In genomic region chr1:3687509-3687908, GRCh38 we compare ENCODE assay signal across 22 cellular contexts. TPM values are rescaled to one million over a fixed set of nuclear protein-coding genes. Genes with fewer than 3 reads are reported as not detected.
DNase-seq lines count a peak whose midpoint lies in the region; ATAC-seq and TF ChIP-seq lines count a peak whose summit lies in the region.
"Had no signal": no experiment of that assay in that cellular context is flagged by ENCODE, and none has a peak within 500 bp of the region (broad histone marks: within the 10 kb centered on the region; RNA-seq: fewer than 3 reads in every experiment).

No MANE protein-coding gene starts in this region.

- TF ChIP-seq CTCF in endodermal cell (conservative IDR thresholded peaks at IDR 0.05) (no peak), GM20000 (IDR thresholded peaks at IDR 0.05; ENCODE audit: extremely low read depth, missing control alignments) (no peak), dorsolateral prefrontal cortex (IDR thresholded peaks at IDR 0.05 in 54 of 56, conservative IDR thresholded peaks at IDR 0.05 in 2 of 56; ENCODE audit: low read depth in 1 of 56, partially characterized antibody in 56 of 56) (no peak)

- H3K9me3 ChIP-seq in BLaER1 treated with 17β-estradiol and CSF1 and Interleukin-3, amounts not matched to agents 10 nM and 100 nM (replicated peaks in 1 of 11) = no peaks in the 10 kb centered on the region
- H3K9me3 ChIP-seq in endodermal cell (ENCODE audit: control insufficient read depth, low read length) = no peaks in the 10 kb centered on the region

- H4K20me1 ChIP-seq in BLaER1 treated with 17β-estradiol and CSF1 and Interleukin-3, amounts not matched to agents 10 nM and 100 nM = no peaks in the 10 kb centered on the region

- H3K4me3 ChIP-seq in BLaER1 treated with 17β-estradiol and CSF1 and Interleukin-3, amounts not matched to agents 10 nM and 100 nM = peak overlapping the region in 1 of 10 experiments; percentile 9; a peak in 3 of 20 replicates
- H3K4me3 ChIP-seq in H7 (ENCODE audit: insufficient read depth, low read depth, low read length) (no peak overlapping the region), endodermal cell (ENCODE audit: low read length) (no peak overlapping the region), dorsolateral prefrontal cortex (no peak overlapping the region)

- no peak overlapping the region for H3K4me3 Mint-ChIP-seq in endodermal cell
- H3K4me3 Mint-ChIP-seq: CD4-positive, alpha-beta T cell had no signal

- H3K36me3 Mint-ChIP-seq in endodermal cell (ENCODE audit: low read depth) = no peaks in the 10 kb centered on the region

- H3K9me3 Mint-ChIP-seq in endodermal cell = no peaks in the 10 kb centered on the region
- H3K9me3 Mint-ChIP-seq: CD4-positive, alpha-beta T cell had no signal

- peak overlapping the region in 8 of 11 experiments; percentile 2 to 68 (median 42); a peak in 12 of 22 replicates for H3K27ac ChIP-seq in BLaER1 treated with 17β-estradiol and CSF1 and Interleukin-3, amounts not matched to agents 10 nM and 100 nM
- H3K27ac ChIP-seq in endodermal cell (ENCODE audit: low read depth, low read length) (no peak overlapping the region), dorsolateral prefrontal cortex (no peak overlapping the region)

- DNase-seq in H7 (peak; percentile 87), NCI-H510A (lab: John Stamatoyannopoulos, UW) (peak; percentile 53), endodermal cell (peak; percentile 80), GM20000 (ENCODE audit: low spot score) (no peak), dorsolateral prefrontal cortex (no peak)
- DNase-seq: ACHN; Calu3; CD4-positive, alpha-beta T cell; DMS79; IMR-90; Kasumi-1; MM.1S; NCI-H1092 treated with DMSO at 0.1 percent for 48 hours; NCI-H2029 treated with DMSO at 0.1 percent for 48 hours; NCI-H226; NCI-H526 treated with DMSO at 0.1 percent for 48 hours; SHP77; T-helper 1 cell; T1000 had no signal

- no peaks in the 10 kb centered on the region for H3K36me3 ChIP-seq in BLaER1 treated with 17β-estradiol and CSF1 and Interleukin-3, amounts not matched to agents 10 nM and 100 nM
- H3K36me3 ChIP-seq in H7 (replicated peaks; ENCODE audit: control insufficient read depth, insufficient read depth, low read length) (no peaks in the 10 kb centered on the region), endodermal cell (ENCODE audit: control insufficient read depth, insufficient read depth, low read length) (no peaks in the 10 kb centered on the region)

- H3K4me2 ChIP-seq in BLaER1 treated with 17β-estradiol and CSF1 and Interleukin-3, amounts not matched to agents 10 nM and 100 nM = peak overlapping the region; percentile 71 to 97 (median 91); a peak in 21 of 22 replicates

- H3K4me1 ChIP-seq in BLaER1 treated with 17β-estradiol and CSF1 and Interleukin-3, amounts not matched to agents 10 nM and 100 nM = peaks cover 42 to 100% (median 98%) of the 10 kb centered on the region in 10 experiments
- H3K4me1 ChIP-seq in endodermal cell (ENCODE audit: control insufficient read depth, insufficient read depth, low read length) = no peaks in the 10 kb centered on the region

- ATAC-seq in HG03159 (IDR thresholded peaks at IDR 0.05; ENCODE audit: unreplicated experiment) = no peak
- ATAC-seq: SK-N-SH treated with all-trans-retinoic acid at 6 μM for 48 hours had no signal

- no peaks in the 10 kb centered on the region for H3K27me3 ChIP-seq in BLaER1 treated with 17β-estradiol and CSF1 and Interleukin-3, amounts not matched to agents 10 nM and 100 nM
- H3K27me3 ChIP-seq in H7 (ENCODE audit: control insufficient read depth, insufficient read depth, low read length) (peaks cover 11% of the 10 kb centered on the region), endodermal cell (ENCODE audit: control insufficient read depth, insufficient read depth, low read length, poor library complexity, severe bottlenecking) (peaks cover 22% of the 10 kb centered on the region), dorsolateral prefrontal cortex (peaks cover 0 to 20% (median 5%) of the 10 kb centered on the region in 45 donors)

- H3K4me1 Mint-ChIP-seq in endodermal cell = peaks cover 4% of the 10 kb centered on the region

- 74 to 92% methylated on average over 2 to 12 of the region's 12 CpGs for WGBS in endodermal cell (ENCODE audit: insufficient coverage in 1 of 2, insufficient read length in 1 of 2), 2 experiments

- intact Hi-C loops in dorsolateral prefrontal cortex (cut with DNase I) = no loop called here

- peaks cover 20% of the 10 kb centered on the region for H3K27me3 Mint-ChIP-seq in endodermal cell (ENCODE audit: insufficient read depth)

- peak overlapping the region in 8 of 11 experiments; percentile 3 to 63 (median 42); a peak in 10 of 22 replicates for H3K9ac ChIP-seq in BLaER1 treated with 17β-estradiol and CSF1 and Interleukin-3, amounts not matched to agents 10 nM and 100 nM
- no peak overlapping the region for H3K9ac ChIP-seq in endodermal cell (ENCODE audit: extremely low read depth, low read length, poor library complexity, severe bottlenecking)

- H3K27ac Mint-ChIP-seq in endodermal cell = no peak overlapping the region
- H3K27ac Mint-ChIP-seq: CD4-positive, alpha-beta T cell had no signal

RNA-seq across cellular contexts. Expression of gene TP73, which starts 35.2 kb away (rescaled TPM):
- total RNA-seq in H7 (2014; rRNA removed; shearing (Covaris generic)) = 0.55 and 1.6 TPM in 2 replicates
- total RNA-seq in endodermal cell (1 to 10 TPM; 3.4 to 3.5 TPM), dorsolateral prefrontal cortex (under 1 TPM in 65 of 120 experiments, not detected in 55; 0.10 to 0.85 (median 0.25) TPM)
- 0.61 TPM for polyA plus RNA-seq in endodermal cell (2013, experiment 1 of 2)
- polyA plus RNA-seq in endodermal cell (2013, experiment 2 of 2) = 0.33 TPM
- total RNA-seq: CD4-positive, alpha-beta T cell; IMR-90 had no signal
- polyA plus RNA-seq: IMR-90 had no signal

RNA-seq across cellular contexts. Expression of gene WRAP73, which starts 37.6 kb away (rescaled TPM):
- total RNA-seq in H7 (2014; rRNA removed; shearing (Covaris generic)) = 31.5 and 33.1 TPM in 2 replicates
- total RNA-seq in endodermal cell = 10 to 100 TPM; 29.8 to 32.5 TPM
- 31.6 TPM for polyA plus RNA-seq in endodermal cell (2013, experiment 1 of 2)
- 27.3 TPM for polyA plus RNA-seq in endodermal cell (2013, experiment 2 of 2)
- 10 to 100 TPM; 13.3 to 33.0 (median 22.0) TPM for total RNA-seq in dorsolateral prefrontal cortex

Comparison
In these comparisons a context has a peak if more than half of its experiments do, and no peak if none do; other contexts are left out.
1. H3K27ac ChIP-seq: peak in BLaER1 treated with 17β-estradiol and CSF1 and Interleukin-3, amounts not matched to agents 10 nM and 100 nM (8 of 11); none in endodermal cell (single experiment) and dorsolateral prefrontal cortex (0 of 59).
2. DNase-seq: peak in H7 (single experiment), NCI-H510A (single experiment) and endodermal cell (single experiment); none in GM20000 (single experiment) and dorsolateral prefrontal cortex (0 of 10).